Comparison of ENCODE assay signal across 26 cellular contexts in genomic region chrX:153685179-153685536, GRCh38. TPM values are rescaled to one million over a fixed set of nuclear protein-coding genes. Genes with fewer than 3 reads are reported as not detected.
DNase-seq lines count a peak whose midpoint lies in the region; ATAC-seq and TF ChIP-seq lines count a peak whose summit lies in the region.
"Had no signal": no experiment of that assay in that cellular context is flagged by ENCODE, and none has a peak within 500 bp of the region (broad histone marks: within the 10 kb centered on the region; RNA-seq: fewer than 3 reads in every experiment).

No MANE protein-coding gene starts in this region.

- no peaks in the 10 kb centered on the region for H3K36me3 Mint-ChIP-seq in activated T-cell treated with anti-CD3 and anti-CD28 coated beads, Interleukin-2, amount 50 U/mL, for 4 hours (ENCODE audit: insufficient read depth)
- no peaks in the 10 kb centered on the region for H3K36me3 Mint-ChIP-seq in activated T-cell treated with anti-CD3 and anti-CD28 coated beads, Interleukin-2, amount 50 U/mL, for 72 hours (ENCODE audit: insufficient read depth in 2 of 2)

- H3K27me3 ChIP-seq in spleen (replicated peaks in 1 of 7) (peaks cover 0 to 57% (median 6%) of the 10 kb centered on the region in 7 donors), GM23248 (replicated peaks; ENCODE audit: insufficient read depth) (no peaks in the 10 kb centered on the region)
- H3K27me3 ChIP-seq: esophagus squamous epithelium, right lobe of liver, upper lobe of left lung had no signal

- intact Hi-C loops in spleen (cut with DNase I; ENCODE audit: low total_unique reads), result no loop called here

- ATAC-seq in activated T-cell treated with anti-CD3 and anti-CD28 coated beads, Interleukin-2, amount 50 U/mL, for 4 hours, result no peak
- ATAC-seq in activated T-cell treated with anti-CD3 and anti-CD28 coated beads, Interleukin-2, amount 50 U/mL, for 72 hours (replicated peaks in 1 of 2), result no peak
- ATAC-seq: activated naive CD8-positive, alpha-beta T cell treated with anti-CD3 and anti-CD28 coated beads, Interleukin-2, amount 50 U/mL, for 24 hours; right lobe of liver; stimulated activated naive CD8-positive, alpha-beta T cell treated with anti-CD3 and anti-CD28 coated beads, Interleukin-15, amount 100 ng/mL, for 72 hours had no signal

- H3K4me1 ChIP-seq in spleen, result peaks cover 0 to 23% (median 2%) of the 10 kb centered on the region in 6 donors
- H3K4me1 ChIP-seq in GM23248 (ENCODE audit: insufficient read depth), result no peaks in the 10 kb centered on the region
- H3K4me1 ChIP-seq: right lobe of liver had no signal

- peak; percentile 2 for DNase-seq in activated T-cell treated with anti-CD3 and anti-CD28 coated beads, Interleukin-2, amount 50 U/mL, for 4 hours
- DNase-seq in activated T-cell treated with anti-CD3 and anti-CD28 coated beads, Interleukin-2, amount 50 U/mL, for 72 hours, result no peak
- peak; percentile 66 for DNase-seq in islet precursor cell
- peak; percentile 58 for DNase-seq in spleen
- no peak for DNase-seq in GM23248
- no peak for DNase-seq in anterior cingulate cortex (lab: John Stamatoyannopoulos, UW)
- DNase-seq: activated B cell treated with CpG ODN at 0.5 μM for 24 hours; activated CD8-positive, alpha-beta memory T cell treated with anti-CD3 and anti-CD28 coated beads for 24 hours; activated naive CD8-positive, alpha-beta T cell treated with anti-CD3 and anti-CD28 coated beads, Interleukin-2, amount 50 U/mL, for 24 hours; effector CD4-positive, alpha-beta T cell; esophagus squamous epithelium; GF-D8; mesenchymal stem cell; NCI-H1694 treated with DMSO at 0.1 percent for 48 hours; NCI-H345; nephron progenitor cell; Right ventricle myocardium superior; stimulated activated CD4-positive, alpha-beta T cell treated with anti-CD3 and anti-CD28 coated beads, Interleukin-1b, Interleukin-23, amount 100 ng/mL, for 48 hours; stimulated activated naive CD8-positive, alpha-beta T cell treated with anti-CD3 and anti-CD28 coated beads, Interleukin-15, amount 100 ng/mL, for 72 hours; T-helper 2 cell had no signal

- peaks cover 8% of the 10 kb centered on the region for H3K27me3 Mint-ChIP-seq in activated T-cell treated with anti-CD3 and anti-CD28 coated beads, Interleukin-2, amount 50 U/mL, for 4 hours (ENCODE audit: low read depth)
- peaks cover 19% of the 10 kb centered on the region for H3K27me3 Mint-ChIP-seq in activated T-cell treated with anti-CD3 and anti-CD28 coated beads, Interleukin-2, amount 50 U/mL, for 72 hours (ENCODE audit: low read depth)

- 57 to 66% (median 60%) methylated on average over 7 to 20 of the region's 20 CpGs for WGBS in spleen, 5 donors
- 70 to 76% methylated on average over 10 of the region's 20 CpGs for WGBS in GM23248 (ENCODE audit: low coverage in 1 of 2, low lambda C conversion rate in 2 of 2, missing lambda C conversion rate in 2 of 2), 2 experiments

- H3K9me3 ChIP-seq in spleen, result peaks cover 0 to 4% (median 0%) of the 10 kb centered on the region in 8 donors
- H3K9me3 ChIP-seq in GM23248 (ENCODE audit: low read depth), result no peaks in the 10 kb centered on the region
- H3K9me3 ChIP-seq: esophagus squamous epithelium, right lobe of liver had no signal

- H3K4me3 ChIP-seq in spleen (no peak overlapping the region), GM23248 (no peak overlapping the region)
- H3K4me3 ChIP-seq: BLaER1, esophagus squamous epithelium, right lobe of liver, upper lobe of left lung had no signal

- H3K9me3 Mint-ChIP-seq in activated T-cell treated with anti-CD3 and anti-CD28 coated beads, Interleukin-2, amount 50 U/mL, for 4 hours, result no peaks in the 10 kb centered on the region
- H3K9me3 Mint-ChIP-seq in activated T-cell treated with anti-CD3 and anti-CD28 coated beads, Interleukin-2, amount 50 U/mL, for 72 hours, result no peaks in the 10 kb centered on the region
- H3K9me3 Mint-ChIP-seq: activated B cell treated with CpG ODN at 0.5 μM for 24 hours; activated naive CD8-positive, alpha-beta T cell treated with anti-CD3 and anti-CD28 coated beads, Interleukin-2, amount 50 U/mL, for 24 hours; stimulated activated naive CD8-positive, alpha-beta T cell treated with anti-CD3 and anti-CD28 coated beads, Interleukin-15, amount 100 ng/mL, for 72 hours had no signal

- H3K27ac ChIP-seq in spleen, result no peak overlapping the region
- no peak overlapping the region for H3K27ac ChIP-seq in GM23248
- H3K27ac ChIP-seq: BLaER1, esophagus squamous epithelium, right lobe of liver, upper lobe of left lung had no signal

- H3K27ac Mint-ChIP-seq in activated T-cell treated with anti-CD3 and anti-CD28 coated beads, Interleukin-2, amount 50 U/mL, for 72 hours, result no peak overlapping the region
- H3K27ac Mint-ChIP-seq: activated B cell treated with CpG ODN at 0.5 μM for 24 hours; activated naive CD8-positive, alpha-beta T cell treated with anti-CD3 and anti-CD28 coated beads, Interleukin-2, amount 50 U/mL, for 24 hours; nephron progenitor cell; stimulated activated naive CD8-positive, alpha-beta T cell treated with anti-CD3 and anti-CD28 coated beads, Interleukin-15, amount 100 ng/mL, for 72 hours had no signal

- H3K36me3 ChIP-seq in spleen, result no peaks in the 10 kb centered on the region
- no peaks in the 10 kb centered on the region for H3K36me3 ChIP-seq in GM23248 (ENCODE audit: low read depth)
- H3K36me3 ChIP-seq: BLaER1, esophagus squamous epithelium, right lobe of liver, upper lobe of left lung had no signal

- TF ChIP-seq POLR2A in spleen (IDR thresholded peaks at IDR 0.05), result no peak

- in situ Hi-C loops in GM23248 (cut with MboI), result no loop called here

- H3K4me2 ChIP-seq in GM23248 (ENCODE audit: unreplicated experiment), result no peak overlapping the region
- H3K4me2 ChIP-seq: BLaER1 had no signal

- no peak overlapping the region for H3K9ac ChIP-seq in GM23248
- H3K9ac ChIP-seq: BLaER1 had no signal

- H3K4me3 Mint-ChIP-seq in activated T-cell treated with anti-CD3 and anti-CD28 coated beads, Interleukin-2, amount 50 U/mL, for 4 hours, result no peak overlapping the region
- H3K4me3 Mint-ChIP-seq in activated T-cell treated with anti-CD3 and anti-CD28 coated beads, Interleukin-2, amount 50 U/mL, for 72 hours, result no peak overlapping the region
- H3K4me3 Mint-ChIP-seq: activated B cell treated with CpG ODN at 0.5 μM for 24 hours; activated naive CD8-positive, alpha-beta T cell treated with anti-CD3 and anti-CD28 coated beads, Interleukin-2, amount 50 U/mL, for 24 hours; nephron progenitor cell; stimulated activated naive CD8-positive, alpha-beta T cell treated with anti-CD3 and anti-CD28 coated beads, Interleukin-15, amount 100 ng/mL, for 72 hours had no signal

- TF ChIP-seq CTCF in spleen (IDR thresholded peaks at IDR 0.05 in 8 of 11, conservative IDR thresholded peaks at IDR 0.05 in 3 of 11), result no peak

- H3F3A ChIP-seq in GM23248 (ENCODE audit: insufficient read depth), result no peaks in the 10 kb centered on the region

- H3K79me2 ChIP-seq in GM23248 (ENCODE audit: insufficient read depth), result no peaks in the 10 kb centered on the region

- H3K4me1 Mint-ChIP-seq in activated T-cell treated with anti-CD3 and anti-CD28 coated beads, Interleukin-2, amount 50 U/mL, for 4 hours (ENCODE audit: low read depth), result no peaks in the 10 kb centered on the region
- no peaks in the 10 kb centered on the region for H3K4me1 Mint-ChIP-seq in activated T-cell treated with anti-CD3 and anti-CD28 coated beads, Interleukin-2, amount 50 U/mL, for 72 hours (ENCODE audit: low read depth)
- H3K4me1 Mint-ChIP-seq: activated B cell treated with CpG ODN at 0.5 μM for 24 hours; activated naive CD8-positive, alpha-beta T cell treated with anti-CD3 and anti-CD28 coated beads, Interleukin-2, amount 50 U/mL, for 24 hours had no signal

- no peak overlapping the region for H2AFZ ChIP-seq in GM23248

- H4K20me1 ChIP-seq in GM23248 (ENCODE audit: insufficient read depth), result no peaks in the 10 kb centered on the region

- H3K9me2 ChIP-seq in GM23248 (ENCODE audit: insufficient read depth), result no peaks in the 10 kb centered on the region

RNA-seq across cellular contexts. Expression of gene SLC6A8, which starts 2.6 kb away (rescaled TPM):
- total RNA-seq in activated T-cell treated with anti-CD3 and anti-CD28 coated beads, Interleukin-2, amount 50 U/mL, for 4 hours, result 1 to 10 TPM; 1.1 to 1.9 (median 1.6) TPM
- 1 to 10 TPM; 1.8 to 2.2 TPM for total RNA-seq in activated T-cell treated with anti-CD3 and anti-CD28 coated beads, Interleukin-2, amount 50 U/mL, for 72 hours
- 10 to 100 TPM in 5 of 7 donors, 1 to 10 TPM in 2; 6.7 to 72.9 (median 14.7) TPM for total RNA-seq in spleen
- polyA plus RNA-seq in spleen, result 1 to 10 TPM; 3.2 to 5.3 (median 3.2) TPM
- total RNA-seq in GM23248 (2014; rRNA removed; shearing (Covaris generic)), result 11.7 and 12.5 TPM in 2 replicates
- 1.8 and 1.9 TPM in 2 replicates for polyA plus RNA-seq in GM23248 (2016; fragmentation: Nextera tagmentation; extraction: Ambion mirVana)

RNA-seq across cellular contexts. Expression of gene PNCK, which starts 11.5 kb away (rescaled TPM):
- under 1 TPM; 0.26 to 0.71 (median 0.51) TPM for total RNA-seq in activated T-cell treated with anti-CD3 and anti-CD28 coated beads, Interleukin-2, amount 50 U/mL, for 4 hours
- total RNA-seq in activated T-cell treated with anti-CD3 and anti-CD28 coated beads, Interleukin-2, amount 50 U/mL, for 72 hours, result 1 to 10 TPM in 1 of 2 donors, under 1 TPM in 1; 0.50 to 1.2 TPM
- 1 to 10 TPM in 2 of 7 donors, under 1 TPM in 1, not detected in 4; 0.73 to 1.2 (median 1.0) TPM for total RNA-seq in spleen
- polyA plus RNA-seq in spleen (under 1 TPM; 0.18 to 0.35 (median 0.22) TPM), GM23248 (2016; fragmentation: Nextera tagmentation; extraction: Ambion mirVana) (not detected in 2 replicates)
- not detected in 2 replicates for total RNA-seq in GM23248 (2014; rRNA removed; shearing (Covaris generic))
- total RNA-seq: activated B cell treated with CpG ODN at 0.5 μM for 24 hours, glomerular endothelial cell, MCF 10A had no signal

RNA-seq across cellular contexts. Expression of gene DUSP9, which starts 38.2 kb away (rescaled TPM):
- under 1 TPM; 0.11 to 0.42 (median 0.33) TPM for total RNA-seq in activated T-cell treated with anti-CD3 and anti-CD28 coated beads, Interleukin-2, amount 50 U/mL, for 4 hours
- not detected for total RNA-seq in activated T-cell treated with anti-CD3 and anti-CD28 coated beads, Interleukin-2, amount 50 U/mL, for 72 hours
- total RNA-seq in spleen, result under 1 TPM in 1 of 7 donors, not detected in 6; 0.17 TPM
- under 1 TPM in 1 of 3 donors, not detected in 2; 0.09 TPM for polyA plus RNA-seq in spleen
- total RNA-seq in GM23248 (2014; rRNA removed; shearing (Covaris generic)), result not detected in 2 replicates
- polyA plus RNA-seq in GM23248 (2016; fragmentation: Nextera tagmentation; extraction: Ambion mirVana), result not detected in 2 replicates
- total RNA-seq: activated B cell treated with CpG ODN at 0.5 μM for 24 hours, cardiac septum, MCF 10A, Right ventricle myocardium superior had no signal

RNA-seq across cellular contexts. Expression of gene BCAP31, which starts 39.0 kb away (rescaled TPM):
- 100 to 1,000 TPM; 134 to 176 (median 151) TPM for total RNA-seq in activated T-cell treated with anti-CD3 and anti-CD28 coated beads, Interleukin-2, amount 50 U/mL, for 4 hours
- 10 to 100 TPM; 91.5 to 94.1 TPM for total RNA-seq in activated T-cell treated with anti-CD3 and anti-CD28 coated beads, Interleukin-2, amount 50 U/mL, for 72 hours
- total RNA-seq in spleen, result 100 to 1,000 TPM; 132 to 173 (median 136) TPM
- 100 to 1,000 TPM in 2 of 3 donors, 10 to 100 TPM in 1; 77.3 to 135 (median 108) TPM for polyA plus RNA-seq in spleen
- total RNA-seq in GM23248 (2014; rRNA removed; shearing (Covaris generic)), result 180 and 187 TPM in 2 replicates
- 317 and 326 TPM in 2 replicates for polyA plus RNA-seq in GM23248 (2016; fragmentation: Nextera tagmentation; extraction: Ambion mirVana)

RNA-seq across cellular contexts. Expression of gene ABCD1, which starts 39.5 kb away (rescaled TPM):
- 1 to 10 TPM; 2.6 to 3.4 (median 3.1) TPM for total RNA-seq in activated T-cell treated with anti-CD3 and anti-CD28 coated beads, Interleukin-2, amount 50 U/mL, for 4 hours
- 1 to 10 TPM; 8.0 to 8.3 TPM for total RNA-seq in activated T-cell treated with anti-CD3 and anti-CD28 coated beads, Interleukin-2, amount 50 U/mL, for 72 hours
- total RNA-seq in spleen, result 10 to 100 TPM; 14.9 to 28.1 (median 23.2) TPM
- polyA plus RNA-seq in spleen, result 1 to 10 TPM; 5.1 to 9.7 (median 6.9) TPM
- total RNA-seq in GM23248 (2014; rRNA removed; shearing (Covaris generic)), result 24.4 and 24.9 TPM in 2 replicates
- 9.5 and 9.8 TPM in 2 replicates for polyA plus RNA-seq in GM23248 (2016; fragmentation: Nextera tagmentation; extraction: Ambion mirVana)

Comparison
In these comparisons a context has a peak if more than half of its experiments do, and no peak if none do; other contexts are left out.
1. DNase-seq: peak in activated T-cell treated with anti-CD3 and anti-CD28 coated beads, Interleukin-2, amount 50 U/mL, for 4 hours (single experiment), islet precursor cell (single experiment) and spleen (single experiment); none in activated T-cell treated with anti-CD3 and anti-CD28 coated beads, Interleukin-2, amount 50 U/mL, for 72 hours (0 of 2), GM23248 (single experiment) and anterior cingulate cortex (0 of 58).